Comparison of ENCODE assay signal across 10 cellular contexts in genomic region chr1:30697977-30698376, GRCh38. TPM values are rescaled to one million over a fixed set of nuclear protein-coding genes. Genes with fewer than 3 reads are reported as not detected.
DNase-seq lines count a peak whose midpoint lies in the region; ATAC-seq and TF ChIP-seq lines count a peak whose summit lies in the region.
"Had no signal": no experiment of that assay in that cellular context is flagged by ENCODE, and none has a peak within 500 bp of the region (broad histone marks: within the 10 kb centered on the region; RNA-seq: fewer than 3 reads in every experiment).

No MANE protein-coding gene starts in this region.

- DNase-seq in activated naive CD8-positive, alpha-beta T cell treated with anti-CD3 and anti-CD28 coated beads, Interleukin-2, amount 50 U/mL, for 24 hours: no peak
- DNase-seq in activated naive CD8-positive, alpha-beta T cell treated with anti-CD3 and anti-CD28 coated beads for 36 hours: no peak
- peak; percentile 69 for DNase-seq in fibroblast of mammary gland (ENCODE audit: low read depth)
- DNase-seq in uterus: peak; percentile 23 to 43
- no peak for DNase-seq in NCI-H82 treated with DMSO at 0.1 percent for 48 hours (lab: John Stamatoyannopoulos, UW; ENCODE audit: unreplicated experiment)
- no peak for DNase-seq in NCI-H2107 treated with DMSO at 0.1 percent for 48 hours (lab: John Stamatoyannopoulos, UW; ENCODE audit: unreplicated experiment)
- DNase-seq: stimulated activated CD4-positive, alpha-beta T cell treated with anti-CD3 and anti-CD28 coated beads, Interleukin-1b, Interleukin-23, amount 100 ng/mL, for 48 hours had no signal

- H3K36me3 ChIP-seq in OCI-LY3 (replicated peaks; ENCODE audit: low read depth, low read length) (no peaks in the 10 kb centered on the region), uterus (no peaks in the 10 kb centered on the region)

- H3K9me3 Mint-ChIP-seq in activated naive CD8-positive, alpha-beta T cell treated with anti-CD3 and anti-CD28 coated beads, Interleukin-2, amount 50 U/mL, for 24 hours: no peaks in the 10 kb centered on the region
- H3K9me3 Mint-ChIP-seq in activated naive CD8-positive, alpha-beta T cell treated with anti-CD3 and anti-CD28 coated beads for 36 hours: no peaks in the 10 kb centered on the region

- no peak for TF ChIP-seq POLR2A in uterus (IDR thresholded peaks at IDR 0.05)

- no peaks in the 10 kb centered on the region for H4K20me1 ChIP-seq in OCI-LY3 (ENCODE audit: insufficient read depth, low read length)

- H3K4me3 ChIP-seq in OCI-LY3 (ENCODE audit: low read length) (peak overlapping the region; percentile 58), fibroblast of mammary gland (ENCODE audit: control insufficient read depth, low read depth, low read length) (no peak overlapping the region), uterus (no peak overlapping the region)

- H3K27me3 ChIP-seq in OCI-LY3 (ENCODE audit: low read depth, low read length) (no peaks in the 10 kb centered on the region), uterus (no peaks in the 10 kb centered on the region)

- H3K9me3 ChIP-seq in OCI-LY3 (ENCODE audit: insufficient read depth, low read length): no peaks in the 10 kb centered on the region
- H3K9me3 ChIP-seq in uterus: no peaks in the 10 kb centered on the region

- peak overlapping the region; percentile 53; the same call in 1 of the 2 replicates for H3K9ac ChIP-seq in OCI-LY3 (ENCODE audit: low read length)

- H3K4me2 ChIP-seq in OCI-LY3 (ENCODE audit: low read length): peak overlapping the region; percentile 86

- H2AFZ ChIP-seq in OCI-LY3 (ENCODE audit: low read depth, low read length): no peak overlapping the region

- H3K79me2 ChIP-seq in OCI-LY3 (ENCODE audit: low read length): no peaks in the 10 kb centered on the region

- intact Hi-C loops in uterus (cut with DNase I; ENCODE audit: low total_unique reads): no loop called here

- H3K27ac Mint-ChIP-seq in activated naive CD8-positive, alpha-beta T cell treated with anti-CD3 and anti-CD28 coated beads, Interleukin-2, amount 50 U/mL, for 24 hours: no peak overlapping the region
- H3K27ac Mint-ChIP-seq in activated naive CD8-positive, alpha-beta T cell treated with anti-CD3 and anti-CD28 coated beads for 36 hours: no peak overlapping the region

- TF ChIP-seq CTCF in OCI-LY3 (IDR thresholded peaks at IDR 0.05; ENCODE audit: low read depth, low read length) (peak; percentile 33), fibroblast of mammary gland (conservative IDR thresholded peaks at IDR 0.05; ENCODE audit: control insufficient read depth, insufficient read depth, low read depth, low read length) (no peak), uterus (IDR thresholded peaks at IDR 0.05) (no peak)

- peaks cover 22% of the 10 kb centered on the region for H3K4me1 ChIP-seq in OCI-LY3 (ENCODE audit: low read length)
- H3K4me1 ChIP-seq in uterus: peaks cover 25 to 49% of the 10 kb centered on the region in 2 donors

- no peaks in the 10 kb centered on the region for H3K4me1 Mint-ChIP-seq in activated naive CD8-positive, alpha-beta T cell treated with anti-CD3 and anti-CD28 coated beads, Interleukin-2, amount 50 U/mL, for 24 hours
- no peaks in the 10 kb centered on the region for H3K4me1 Mint-ChIP-seq in activated naive CD8-positive, alpha-beta T cell treated with anti-CD3 and anti-CD28 coated beads for 36 hours

- no peaks in the 10 kb centered on the region for H3K36me3 Mint-ChIP-seq in activated naive CD8-positive, alpha-beta T cell treated with anti-CD3 and anti-CD28 coated beads, Interleukin-2, amount 50 U/mL, for 24 hours (ENCODE audit: low read depth)
- H3K36me3 Mint-ChIP-seq in activated naive CD8-positive, alpha-beta T cell treated with anti-CD3 and anti-CD28 coated beads for 36 hours: no peaks in the 10 kb centered on the region

- H3K27ac ChIP-seq in OCI-LY3 (ENCODE audit: low read length): peak overlapping the region; percentile 63
- peak overlapping the region; percentile 89 to 90 for H3K27ac ChIP-seq in uterus

- no peak overlapping the region for H3K4me3 Mint-ChIP-seq in activated naive CD8-positive, alpha-beta T cell treated with anti-CD3 and anti-CD28 coated beads, Interleukin-2, amount 50 U/mL, for 24 hours
- no peak overlapping the region for H3K4me3 Mint-ChIP-seq in activated naive CD8-positive, alpha-beta T cell treated with anti-CD3 and anti-CD28 coated beads for 36 hours

- H3K27me3 Mint-ChIP-seq in activated naive CD8-positive, alpha-beta T cell treated with anti-CD3 and anti-CD28 coated beads, Interleukin-2, amount 50 U/mL, for 24 hours: no peaks in the 10 kb centered on the region
- no peaks in the 10 kb centered on the region for H3K27me3 Mint-ChIP-seq in activated naive CD8-positive, alpha-beta T cell treated with anti-CD3 and anti-CD28 coated beads for 36 hours

- peak; percentile 29 for ATAC-seq in activated naive CD8-positive, alpha-beta T cell treated with anti-CD3 and anti-CD28 coated beads, Interleukin-2, amount 50 U/mL, for 24 hours
- no peak for ATAC-seq in HG03432 (IDR thresholded peaks at IDR 0.05; ENCODE audit: unreplicated experiment)

RNA-seq across cellular contexts. Expression of gene MATN1, which starts 25.4 kb away (rescaled TPM):
- 1 to 10 TPM; 1.1 to 1.5 TPM for total RNA-seq in activated naive CD8-positive, alpha-beta T cell treated with anti-CD3 and anti-CD28 coated beads for 36 hours
- 1 to 10 TPM in 1 of 4 donors, under 1 TPM in 1, not detected in 2; 0.46 to 1.7 TPM for total RNA-seq in uterus
- total RNA-seq: subcutaneous adipose tissue had no signal

RNA-seq across cellular contexts. Expression of gene LAPTM5, which starts 59.6 kb away (rescaled TPM):
- total RNA-seq in activated naive CD8-positive, alpha-beta T cell treated with anti-CD3 and anti-CD28 coated beads for 36 hours: 100 to 1,000 TPM; 232 to 233 TPM
- total RNA-seq in uterus: 10 to 100 TPM in 3 of 4 donors, 1 to 10 TPM in 1; 6.1 to 76.8 (median 15.8) TPM

Comparison
In these comparisons a context has a peak if more than half of its experiments do, and no peak if none do; other contexts are left out.
1. DNase-seq: peak in fibroblast of mammary gland (single experiment) and uterus (2 of 2); none in activated naive CD8-positive, alpha-beta T cell treated with anti-CD3 and anti-CD28 coated beads, Interleukin-2, amount 50 U/mL, for 24 hours (single experiment), activated naive CD8-positive, alpha-beta T cell treated with anti-CD3 and anti-CD28 coated beads for 36 hours (single experiment), NCI-H82 treated with DMSO at 0.1 percent for 48 hours (single experiment) and NCI-H2107 treated with DMSO at 0.1 percent for 48 hours (single experiment).